In the genomic region with DNA sequence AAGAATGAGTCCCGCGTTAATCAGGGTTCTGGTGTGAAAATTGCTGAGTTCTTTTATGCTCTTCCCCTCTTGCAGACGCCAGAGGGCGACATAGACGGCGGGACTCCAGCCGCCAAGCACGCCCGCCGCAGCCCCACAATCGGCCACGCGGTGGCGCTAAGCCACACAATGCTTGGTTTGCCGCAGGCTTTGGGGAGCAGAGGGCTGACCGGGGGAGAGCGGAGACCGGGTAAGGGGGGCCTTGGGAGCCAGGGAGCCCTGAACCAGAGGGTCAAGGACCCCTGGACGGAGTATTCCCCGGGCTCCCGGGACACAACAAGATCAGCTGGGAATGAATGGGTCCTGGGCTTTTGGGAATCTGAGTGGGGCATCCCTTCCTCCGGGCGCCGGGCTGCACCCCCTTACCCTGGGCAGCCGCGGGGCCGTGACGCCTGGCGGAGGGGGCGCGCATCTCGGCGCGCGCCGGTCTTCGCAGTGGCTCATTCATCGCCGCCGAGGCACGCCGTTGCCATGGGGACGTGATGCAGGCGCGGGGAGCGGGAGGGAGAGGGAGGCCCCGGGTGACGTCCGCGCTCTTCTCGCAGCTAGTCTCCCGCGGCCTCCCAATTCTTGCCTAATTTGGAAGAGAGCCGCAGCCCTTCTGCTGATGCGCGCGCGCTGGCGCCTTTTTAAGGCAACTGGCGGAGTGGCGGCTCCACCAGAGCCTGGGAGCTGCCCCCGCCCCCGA, we compare ENCODE assay signal across 1 cellular context.
A peak's percentile ranks its signal among the peaks of the same experiment; 100 is the strongest.
TF ChIP-seq lines count a peak whose summit lies in the region.

No MANE protein-coding gene starts in this region.

TF ChIP-seq in HepG2, 621 proteins besides CTCF, POLR2A, EP300 and RAD21 (continues in another document):
- TF ChIP-seq FIP1L1 (IDR thresholded peaks at IDR 0.05; ENCODE audit: borderline replicate concordance, insufficient read depth, low read depth, low read length) (no peak), MXI1 (IDR thresholded peaks at IDR 0.05; ENCODE audit: borderline replicate concordance, low read depth, low read length) (peak; percentile 25; the same call in 1 of the 3 replicates), SALL1 (CRISPR knock-in tag; IDR thresholded peaks at IDR 0.05) (peak; percentile 76), ZBTB33 (CRISPR knock-in tag; IDR thresholded peaks at IDR 0.05) (peak; percentile 54; the same call in 1 of the 2 replicates), RXRA (CRISPR knock-in tag; IDR thresholded peaks at IDR 0.05) (peak; percentile 38; the same call in 1 of the 2 replicates), XRCC5 (optimal IDR thresholded peaks at IDR 0.05; ENCODE audit: low read length) (peak; percentile 93), HDAC2 (CRISPR knock-in tag; IDR thresholded peaks at IDR 0.05) (peak; percentile 31; the same call in 1 of the 2 replicates), ZNF572 (CRISPR knock-in tag; IDR thresholded peaks at IDR 0.05) (0 out of 2 replicates have a peak, but pooled peaks have one; percentile 46), KDM3A (CRISPR knock-in tag; IDR thresholded peaks at IDR 0.05; ENCODE audit: low read depth) (0 out of 2 replicates have a peak, but pooled peaks have one; percentile 34), MAFF (IDR thresholded peaks at IDR 0.05; ENCODE audit: low read depth, low read length) (peak; percentile 52; the same call in 1 of the 2 replicates), RFX1 (IDR thresholded peaks at IDR 0.05) (peak; percentile 38; the same call in 1 of the 2 replicates), ZNF276 (CRISPR knock-in tag; IDR thresholded peaks at IDR 0.05; ENCODE audit: low read depth) (0 out of 2 replicates have a peak, but pooled peaks have one; percentile 47), ZNF724P (CRISPR knock-in tag; IDR thresholded peaks at IDR 0.05; ENCODE audit: borderline replicate concordance) (no peak), TFDP2 (CRISPR knock-in tag; IDR thresholded peaks at IDR 0.05) (0 out of 2 replicates have a peak, but pooled peaks have one; percentile 34), SAP130 (CRISPR knock-in tag; IDR thresholded peaks at IDR 0.05; ENCODE audit: low read depth) (peak; percentile 52; the same call in 1 of the 2 replicates), KAT8 (CRISPR knock-in tag; IDR thresholded peaks at IDR 0.05) (peak; percentile 49; the same call in 1 of the 2 replicates), ZFX (CRISPR knock-in tag; IDR thresholded peaks at IDR 0.05; ENCODE audit: low read depth) (peak; percentile 29; the same call in 1 of the 2 replicates), CC2D1A (CRISPR knock-in tag; IDR thresholded peaks at IDR 0.05) (no peak), ZNF598 (CRISPR knock-in tag; IDR thresholded peaks at IDR 0.05; ENCODE audit: borderline replicate concordance) (0 out of 2 replicates have a peak, but pooled peaks have one; percentile 55), BORCS8-MEF2B (CRISPR knock-in tag; IDR thresholded peaks at IDR 0.05) (peak; percentile 78; the same call in 1 of the 2 replicates), ZNF335 (CRISPR knock-in tag; IDR thresholded peaks at IDR 0.05) (peak; percentile 96), CBFB (CRISPR knock-in tag; IDR thresholded peaks at IDR 0.05) (peak; percentile 59; the same call in 1 of the 2 replicates), MEIS2 (CRISPR knock-in tag; IDR thresholded peaks at IDR 0.05) (no peak), REPIN1 (CRISPR knock-in tag; IDR thresholded peaks at IDR 0.05; ENCODE audit: borderline replicate concordance, low read depth) (peak; percentile 26; the same call in 1 of the 2 replicates), MIER2 (CRISPR knock-in tag; IDR thresholded peaks at IDR 0.05) (peak; percentile 91), ZNF703 (CRISPR knock-in tag; IDR thresholded peaks at IDR 0.05; ENCODE audit: borderline replicate concordance) (no peak), GABPB1 (CRISPR knock-in tag; IDR thresholded peaks at IDR 0.05) (peak; percentile 41; the same call in 1 of the 2 replicates), ZFP36 (IDR thresholded peaks at IDR 0.05; ENCODE audit: borderline replicate concordance, low read depth, low read length, partially characterized antibody) (peak; percentile 12), ZNF614 (CRISPR knock-in tag; IDR thresholded peaks at IDR 0.05; ENCODE audit: borderline replicate concordance) (0 out of 2 replicates have a peak, but pooled peaks have one; percentile 44), KDM2A (CRISPR knock-in tag; IDR thresholded peaks at IDR 0.05; ENCODE audit: borderline replicate concordance, low read depth) (peak; percentile 88), MED1 (CRISPR knock-in tag; IDR thresholded peaks at IDR 0.05) (peak; percentile 37; the same call in 1 of the 2 replicates), FOSL2 (CRISPR knock-in tag; IDR thresholded peaks at IDR 0.05) (peak; percentile 48; the same call in 1 of the 2 replicates), TFE3 (CRISPR knock-in tag; IDR thresholded peaks at IDR 0.05) (0 out of 2 replicates have a peak, but pooled peaks have one; percentile 31), HNRNPLL (IDR thresholded peaks at IDR 0.05; ENCODE audit: low read depth, low read length, poor library complexity, severe bottlenecking) (peak; percentile 64), GATAD2A (CRISPR knock-in tag; IDR thresholded peaks at IDR 0.05) (peak; percentile 30; the same call in 1 of the 2 replicates), MAFK (conservative IDR thresholded peaks at IDR 0.05 in 1 of 2, IDR thresholded peaks at IDR 0.05 in 1 of 2; ENCODE audit: low read length in 2 of 2) (0 out of 4 replicates have a peak, but pooled peaks of 1 of the 2 experiments have one; percentile 8), ZSCAN22 (CRISPR knock-in tag; IDR thresholded peaks at IDR 0.05) (no peak), STAG1 (CRISPR knock-in tag; IDR thresholded peaks at IDR 0.05) (peak; percentile 94)
- TF ChIP-seq, protein P1, sequence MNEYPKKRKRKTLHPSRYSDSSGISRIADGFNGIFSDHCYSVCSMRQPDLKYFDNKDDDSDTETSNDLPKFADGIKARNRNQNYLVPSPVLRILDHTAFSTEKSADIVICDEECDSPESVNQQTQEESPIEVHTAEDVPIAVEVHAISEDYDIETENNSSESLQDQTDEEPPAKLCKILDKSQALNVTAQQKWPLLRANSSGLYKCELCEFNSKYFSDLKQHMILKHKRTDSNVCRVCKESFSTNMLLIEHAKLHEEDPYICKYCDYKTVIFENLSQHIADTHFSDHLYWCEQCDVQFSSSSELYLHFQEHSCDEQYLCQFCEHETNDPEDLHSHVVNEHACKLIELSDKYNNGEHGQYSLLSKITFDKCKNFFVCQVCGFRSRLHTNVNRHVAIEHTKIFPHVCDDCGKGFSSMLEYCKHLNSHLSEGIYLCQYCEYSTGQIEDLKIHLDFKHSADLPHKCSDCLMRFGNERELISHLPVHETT (CRISPR knock-in tag; conservative IDR thresholded peaks at IDR 0.05): no peak
- TF ChIP-seq, protein P2, sequence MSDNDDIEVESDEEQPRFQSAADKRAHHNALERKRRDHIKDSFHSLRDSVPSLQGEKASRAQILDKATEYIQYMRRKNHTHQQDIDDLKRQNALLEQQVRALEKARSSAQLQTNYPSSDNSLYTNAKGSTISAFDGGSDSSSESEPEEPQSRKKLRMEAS (IDR thresholded peaks at IDR 0.05): peak; percentile 19; the same call in 1 of the 2 replicates
- TF ChIP-seq, protein P3, sequence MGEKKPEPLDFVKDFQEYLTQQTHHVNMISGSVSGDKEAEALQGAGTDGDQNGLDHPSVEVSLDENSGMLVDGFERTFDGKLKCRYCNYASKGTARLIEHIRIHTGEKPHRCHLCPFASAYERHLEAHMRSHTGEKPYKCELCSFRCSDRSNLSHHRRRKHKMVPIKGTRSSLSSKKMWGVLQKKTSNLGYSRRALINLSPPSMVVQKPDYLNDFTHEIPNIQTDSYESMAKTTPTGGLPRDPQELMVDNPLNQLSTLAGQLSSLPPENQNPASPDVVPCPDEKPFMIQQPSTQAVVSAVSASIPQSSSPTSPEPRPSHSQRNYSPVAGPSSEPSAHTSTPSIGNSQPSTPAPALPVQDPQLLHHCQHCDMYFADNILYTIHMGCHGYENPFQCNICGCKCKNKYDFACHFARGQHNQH (CRISPR knock-in tag; IDR thresholded peaks at IDR 0.05): peak; percentile 73; the same call in 1 of the 2 replicates
- TF ChIP-seq, protein P4, sequence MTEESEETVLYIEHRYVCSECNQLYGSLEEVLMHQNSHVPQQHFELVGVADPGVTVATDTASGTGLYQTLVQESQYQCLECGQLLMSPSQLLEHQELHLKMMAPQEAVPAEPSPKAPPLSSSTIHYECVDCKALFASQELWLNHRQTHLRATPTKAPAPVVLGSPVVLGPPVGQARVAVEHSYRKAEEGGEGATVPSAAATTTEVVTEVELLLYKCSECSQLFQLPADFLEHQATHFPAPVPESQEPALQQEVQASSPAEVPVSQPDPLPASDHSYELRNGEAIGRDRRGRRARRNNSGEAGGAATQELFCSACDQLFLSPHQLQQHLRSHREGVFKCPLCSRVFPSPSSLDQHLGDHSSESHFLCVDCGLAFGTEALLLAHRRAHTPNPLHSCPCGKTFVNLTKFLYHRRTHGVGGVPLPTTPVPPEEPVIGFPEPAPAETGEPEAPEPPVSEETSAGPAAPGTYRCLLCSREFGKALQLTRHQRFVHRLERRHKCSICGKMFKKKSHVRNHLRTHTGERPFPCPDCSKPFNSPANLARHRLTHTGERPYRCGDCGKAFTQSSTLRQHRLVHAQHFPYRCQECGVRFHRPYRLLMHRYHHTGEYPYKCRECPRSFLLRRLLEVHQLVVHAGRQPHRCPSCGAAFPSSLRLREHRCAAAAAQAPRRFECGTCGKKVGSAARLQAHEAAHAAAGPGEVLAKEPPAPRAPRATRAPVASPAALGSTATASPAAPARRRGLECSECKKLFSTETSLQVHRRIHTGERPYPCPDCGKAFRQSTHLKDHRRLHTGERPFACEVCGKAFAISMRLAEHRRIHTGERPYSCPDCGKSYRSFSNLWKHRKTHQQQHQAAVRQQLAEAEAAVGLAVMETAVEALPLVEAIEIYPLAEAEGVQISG (CRISPR knock-in tag; IDR thresholded peaks at IDR 0.05): peak; percentile 57
- TF ChIP-seq, protein P5, sequence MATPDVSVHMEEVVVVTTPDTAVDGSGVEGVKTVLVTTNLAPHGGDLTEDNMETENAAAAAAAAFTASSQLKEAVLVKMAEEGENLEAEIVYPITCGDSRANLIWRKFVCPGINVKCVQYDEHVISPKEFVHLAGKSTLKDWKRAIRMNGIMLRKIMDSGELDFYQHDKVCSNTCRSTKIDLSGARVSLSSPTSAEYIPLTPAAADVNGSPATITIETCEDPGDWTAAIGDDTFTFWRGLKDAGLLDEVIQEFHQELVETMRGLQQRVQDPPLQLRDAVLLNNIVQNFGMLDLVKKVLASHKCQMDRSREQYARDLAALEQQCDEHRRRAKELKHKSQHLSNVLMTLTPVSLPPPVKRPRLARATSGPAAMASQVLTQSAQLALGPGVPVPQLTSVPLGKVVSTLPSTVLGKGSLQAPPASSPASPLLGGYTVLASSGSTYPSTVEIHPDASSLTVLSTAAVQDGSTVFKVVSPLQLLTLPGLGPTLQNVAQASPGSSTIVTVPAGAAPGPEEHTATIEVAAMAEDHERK (CRISPR knock-in tag; IDR thresholded peaks at IDR 0.05; ENCODE audit: low read depth): no peak
- TF ChIP-seq, protein P6, sequence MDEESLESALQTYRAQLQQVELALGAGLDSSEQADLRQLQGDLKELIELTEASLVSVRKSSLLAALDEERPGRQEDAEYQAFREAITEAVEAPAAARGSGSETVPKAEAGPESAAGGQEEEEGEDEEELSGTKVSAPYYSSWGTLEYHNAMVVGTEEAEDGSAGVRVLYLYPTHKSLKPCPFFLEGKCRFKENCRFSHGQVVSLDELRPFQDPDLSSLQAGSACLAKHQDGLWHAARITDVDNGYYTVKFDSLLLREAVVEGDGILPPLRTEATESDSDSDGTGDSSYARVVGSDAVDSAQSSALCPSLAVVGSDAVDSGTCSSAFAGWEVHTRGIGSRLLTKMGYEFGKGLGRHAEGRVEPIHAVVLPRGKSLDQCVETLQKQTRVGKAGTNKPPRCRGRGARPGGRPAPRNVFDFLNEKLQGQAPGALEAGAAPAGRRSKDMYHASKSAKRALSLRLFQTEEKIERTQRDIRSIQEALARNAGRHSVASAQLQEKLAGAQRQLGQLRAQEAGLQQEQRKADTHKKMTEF (CRISPR knock-in tag; IDR thresholded peaks at IDR 0.05): peak; percentile 72
